Comparison of ENCODE assay signal across 22 cellular contexts in genomic region chr3:43215138-43215537, GRCh38.
"Had no signal": no experiment of that assay in that cellular context is flagged by ENCODE, and none has a peak within 500 bp of the region (broad histone marks: within the 10 kb centered on the region; RNA-seq: fewer than 3 reads in every experiment).

No MANE protein-coding gene starts in this region.

- ATAC-seq: activated T-helper 17 cell treated with anti-CD3 and anti-CD28 coated beads, Interleukin-2, amount 50 U/mL, for 72 hours; left ventricle myocardium superior had no signal

- DNase-seq: activated CD4-positive, alpha-beta T cell treated with anti-CD3 and anti-CD28 coated beads, Interleukin-2, amount 50 U/mL, for 4 hours; activated CD8-positive, alpha-beta memory T cell treated with anti-CD3 and anti-CD28 coated beads for 24 hours; activated CD8-positive, alpha-beta memory T cell treated with anti-CD3 and anti-CD28 coated beads, Interleukin-2, amount 50 U/mL, for 4 hours; activated naive CD4-positive, alpha-beta T cell treated with Interleukin-2 at 50 U/mL for 16 hours; activated naive CD8-positive, alpha-beta T cell treated with anti-CD3 and anti-CD28 coated beads, Interleukin-2, amount 10 ng/mL, durations not matched to agents 7 days and 5 days; activated T-cell treated with anti-CD3 and anti-CD28 coated beads, Interleukin-2, amount 50 U/mL, for 24 hours; amniotic stem cell; cortex of kidney; endodermal cell; glutamatergic neuron; hippocampal formation; left ventricle myocardium superior; occipital lobe; posterior cingulate gyrus; sigmoid colon; stimulated activated CD4-positive, alpha-beta T cell treated with anti-CD3 and anti-CD28 coated beads, Interleukin-2, amount 100 ng/mL, for 48 hours; stimulated activated CD8-positive, alpha-beta memory T cell treated with anti-CD3 and anti-CD28 coated beads, Interleukin-4, amount 100 ng/mL, for 48 hours; T-helper 9 cell had no signal

- H3K4me1 Mint-ChIP-seq: endodermal cell had no signal

- H3K9me3 Mint-ChIP-seq: activated naive CD8-positive, alpha-beta T cell treated with anti-CD3 and anti-CD28 coated beads, Interleukin-2, amount 10 ng/mL, durations not matched to agents 7 days and 5 days; activated T-cell treated with anti-CD3 and anti-CD28 coated beads, Interleukin-2, amount 50 U/mL, for 24 hours; activated T-helper 17 cell treated with anti-CD3 and anti-CD28 coated beads, Interleukin-2, amount 50 U/mL, for 72 hours; endodermal cell had no signal

- H3K36me3 ChIP-seq: cardiac muscle cell, sigmoid colon, thoracic aorta had no signal

- H3K4me3 ChIP-seq: cardiac muscle cell, sigmoid colon, thoracic aorta had no signal

- H3K27ac Mint-ChIP-seq: activated T-cell treated with anti-CD3 and anti-CD28 coated beads, Interleukin-2, amount 50 U/mL, for 24 hours; activated T-helper 17 cell treated with anti-CD3 and anti-CD28 coated beads, Interleukin-2, amount 50 U/mL, for 72 hours; endodermal cell had no signal

- H3K27me3 ChIP-seq: cardiac muscle cell, sigmoid colon had no signal

- H3K4me1 ChIP-seq: sigmoid colon had no signal

- H3K27ac ChIP-seq: cardiac muscle cell, sigmoid colon, thoracic aorta had no signal

- FAIRE-seq: frontal cortex had no signal

- H3K27me3 Mint-ChIP-seq: activated naive CD8-positive, alpha-beta T cell treated with anti-CD3 and anti-CD28 coated beads, Interleukin-2, amount 10 ng/mL, durations not matched to agents 7 days and 5 days; activated T-cell treated with anti-CD3 and anti-CD28 coated beads, Interleukin-2, amount 50 U/mL, for 24 hours; activated T-helper 17 cell treated with anti-CD3 and anti-CD28 coated beads, Interleukin-2, amount 50 U/mL, for 72 hours had no signal

- H3K9me3 ChIP-seq: sigmoid colon, thoracic aorta had no signal

- H3K4me3 Mint-ChIP-seq: activated naive CD8-positive, alpha-beta T cell treated with anti-CD3 and anti-CD28 coated beads, Interleukin-2, amount 10 ng/mL, durations not matched to agents 7 days and 5 days; activated T-cell treated with anti-CD3 and anti-CD28 coated beads, Interleukin-2, amount 50 U/mL, for 24 hours; activated T-helper 17 cell treated with anti-CD3 and anti-CD28 coated beads, Interleukin-2, amount 50 U/mL, for 72 hours; endodermal cell had no signal
